8 cellular contexts compared by ENCODE assay signal in the genomic region with DNA sequence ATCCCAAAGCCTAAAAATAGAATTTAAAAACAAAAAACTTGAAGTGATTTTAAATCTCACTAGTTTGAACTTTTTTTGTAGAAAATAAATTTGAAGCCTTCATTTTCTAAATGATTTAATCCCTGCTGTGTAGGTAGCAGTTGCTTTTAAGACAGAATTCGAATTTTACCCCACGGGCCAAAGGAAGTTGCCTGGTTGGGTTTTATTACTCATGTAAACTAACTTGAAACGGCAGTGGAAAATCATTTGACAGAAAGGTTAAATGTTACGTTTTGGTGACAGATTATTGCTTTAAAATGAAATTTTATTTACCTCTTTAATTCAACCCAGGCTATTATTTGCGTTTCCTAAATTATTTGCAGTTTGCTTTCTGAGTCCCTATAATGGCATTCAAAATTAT. TPM values are rescaled to one million over a fixed set of nuclear protein-coding genes. Genes with fewer than 3 reads are reported as not detected.
DNase-seq lines count a peak whose midpoint lies in the region; ATAC-seq and TF ChIP-seq lines count a peak whose summit lies in the region.

No MANE protein-coding gene starts in this region.

- no peak for TF ChIP-seq CTCF in liver (IDR thresholded peaks at IDR 0.05; ENCODE audit: low read depth, low read length, missing input control)

- no peak for TF ChIP-seq RAD21 in liver (IDR thresholded peaks at IDR 0.05)

- H3K9me3 Mint-ChIP-seq in activated T-cell treated with anti-CD3 and anti-CD28 coated beads, Interleukin-2, amount 50 U/mL, for 4 hours, result peaks cover 3% of the 10 kb centered on the region
- peaks cover 4% of the 10 kb centered on the region for H3K9me3 Mint-ChIP-seq in activated naive CD8-positive, alpha-beta T cell (ENCODE audit: low read depth)

- no peaks in the 10 kb centered on the region for H3K9me3 ChIP-seq in liver (ENCODE audit: control insufficient read depth in 4 of 4, low read length in 3 of 4)
- H3K9me3 ChIP-seq in thymus (ENCODE audit: control insufficient read depth), result peaks cover 1% of the 10 kb centered on the region

- H3K27ac ChIP-seq in liver (ENCODE audit: low read depth in 1 of 2, low read length in 2 of 2), result peak overlapping the region; percentile 86 to 92
- H3K27ac ChIP-seq in thymus (ENCODE audit: low read depth), result peak overlapping the region; percentile 98

- H3K36me3 Mint-ChIP-seq in activated T-cell treated with anti-CD3 and anti-CD28 coated beads, Interleukin-2, amount 50 U/mL, for 4 hours (ENCODE audit: insufficient read depth), result peaks cover 9% of the 10 kb centered on the region
- H3K36me3 Mint-ChIP-seq in activated naive CD8-positive, alpha-beta T cell, result peaks cover 4% of the 10 kb centered on the region

- peak overlapping the region; percentile 95 for H3K4me3 Mint-ChIP-seq in activated T-cell treated with anti-CD3 and anti-CD28 coated beads, Interleukin-2, amount 50 U/mL, for 4 hours
- H3K4me3 Mint-ChIP-seq in activated naive CD8-positive, alpha-beta T cell, result peak overlapping the region; percentile 97

- 57% methylated on average over 5 of the region's 5 CpGs for WGBS in liver
- 33% methylated on average over 5 of the region's 5 CpGs for WGBS in thymus

- H3K27me3 ChIP-seq in liver (ENCODE audit: control insufficient read depth in 4 of 4, insufficient read depth in 4 of 4, low read length in 3 of 4) (no peaks in the 10 kb centered on the region), thymus (ENCODE audit: control insufficient read depth, insufficient read depth) (no peaks in the 10 kb centered on the region)

- no peak overlapping the region for H3K9ac ChIP-seq in liver (ENCODE audit: low read depth in 1 of 2, low read length in 2 of 2)

- ATAC-seq in activated T-cell treated with anti-CD3 and anti-CD28 coated beads, Interleukin-2, amount 50 U/mL, for 4 hours, result no peak
- ATAC-seq in GM21576 (IDR thresholded peaks at IDR 0.05; ENCODE audit: unreplicated experiment) (no peak), HG02970 (IDR thresholded peaks at IDR 0.05; ENCODE audit: low FRiP score, unreplicated experiment) (no peak)

- H3K27ac Mint-ChIP-seq in activated naive CD8-positive, alpha-beta T cell, result peak overlapping the region; percentile 99

- H3K36me3 ChIP-seq in liver (ENCODE audit: control insufficient read depth in 4 of 4, insufficient read depth in 3 of 4, low read depth in 1 of 4, low read length in 3 of 4) (no peaks in the 10 kb centered on the region), thymus (ENCODE audit: control insufficient read depth, insufficient read depth) (peaks cover 5% of the 10 kb centered on the region)

- no peaks in the 10 kb centered on the region for H3K27me3 Mint-ChIP-seq in activated T-cell treated with anti-CD3 and anti-CD28 coated beads, Interleukin-2, amount 50 U/mL, for 4 hours (ENCODE audit: low read depth)
- H3K27me3 Mint-ChIP-seq in activated naive CD8-positive, alpha-beta T cell, result no peaks in the 10 kb centered on the region

- no peak for DNase-seq in activated T-cell treated with anti-CD3 and anti-CD28 coated beads, Interleukin-2, amount 50 U/mL, for 4 hours
- no peak for DNase-seq in activated T-cell treated with anti-CD3 and anti-CD28 coated beads, Interleukin-2, amount 50 U/mL, for 48 hours
- DNase-seq in NOMO-1 treated with dmso at 0.1 percent for 144 hours (lab: John Stamatoyannopoulos, UW; ENCODE audit: unreplicated experiment), result no peak

- H3K4me3 ChIP-seq in liver (ENCODE audit: low read depth in 1 of 3, low read length in 3 of 3) (no peak overlapping the region), thymus (ENCODE audit: low read length) (peak overlapping the region; percentile 94)

- peaks cover 83% of the 10 kb centered on the region for H3K4me1 Mint-ChIP-seq in activated T-cell treated with anti-CD3 and anti-CD28 coated beads, Interleukin-2, amount 50 U/mL, for 4 hours (ENCODE audit: low read depth)
- H3K4me1 Mint-ChIP-seq in activated naive CD8-positive, alpha-beta T cell (ENCODE audit: low read depth), result peaks cover 81% of the 10 kb centered on the region

- H3K4me1 ChIP-seq in liver (ENCODE audit: control insufficient read depth in 4 of 4, insufficient read depth in 4 of 4, low read length in 3 of 4) (peaks cover 13 to 38% (median 22%) of the 10 kb centered on the region in 4 donors), thymus (ENCODE audit: control insufficient read depth, insufficient read depth, low read length) (peaks cover 24% of the 10 kb centered on the region)

TF ChIP-seq in liver, 16 proteins besides CTCF, POLR2A, EP300 and RAD21:
- TF ChIP-seq HNF4G (IDR thresholded peaks at IDR 0.05) (no peak), RXRA (IDR thresholded peaks at IDR 0.05) (no peak), EGR1 (IDR thresholded peaks at IDR 0.05; ENCODE audit: low read depth in 2 of 2) (no peak), GABPA (IDR thresholded peaks at IDR 0.05 in 1 of 2, conservative IDR thresholded peaks at IDR 0.05 in 1 of 2) (no peak), TAF1 (conservative IDR thresholded peaks at IDR 0.05) (no peak), SP1 (IDR thresholded peaks at IDR 0.05) (no peak), NR2F2 (IDR thresholded peaks at IDR 0.05) (no peak), JUND (IDR thresholded peaks at IDR 0.05) (no peak), FOXA1 (IDR thresholded peaks at IDR 0.05) (no peak), MAX (IDR thresholded peaks at IDR 0.05) (no peak), YY1 (IDR thresholded peaks at IDR 0.05) (no peak), ZBTB33 (IDR thresholded peaks at IDR 0.05) (no peak), HNF4A (conservative IDR thresholded peaks at IDR 0.05) (no peak), FOXA2 (IDR thresholded peaks at IDR 0.05) (no peak)
- TF ChIP-seq, protein P1, sequence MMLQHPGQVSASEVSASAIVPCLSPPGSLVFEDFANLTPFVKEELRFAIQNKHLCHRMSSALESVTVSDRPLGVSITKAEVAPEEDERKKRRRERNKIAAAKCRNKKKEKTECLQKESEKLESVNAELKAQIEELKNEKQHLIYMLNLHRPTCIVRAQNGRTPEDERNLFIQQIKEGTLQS (IDR thresholded peaks at IDR 0.05), result no peak
- TF ChIP-seq, protein P2, sequence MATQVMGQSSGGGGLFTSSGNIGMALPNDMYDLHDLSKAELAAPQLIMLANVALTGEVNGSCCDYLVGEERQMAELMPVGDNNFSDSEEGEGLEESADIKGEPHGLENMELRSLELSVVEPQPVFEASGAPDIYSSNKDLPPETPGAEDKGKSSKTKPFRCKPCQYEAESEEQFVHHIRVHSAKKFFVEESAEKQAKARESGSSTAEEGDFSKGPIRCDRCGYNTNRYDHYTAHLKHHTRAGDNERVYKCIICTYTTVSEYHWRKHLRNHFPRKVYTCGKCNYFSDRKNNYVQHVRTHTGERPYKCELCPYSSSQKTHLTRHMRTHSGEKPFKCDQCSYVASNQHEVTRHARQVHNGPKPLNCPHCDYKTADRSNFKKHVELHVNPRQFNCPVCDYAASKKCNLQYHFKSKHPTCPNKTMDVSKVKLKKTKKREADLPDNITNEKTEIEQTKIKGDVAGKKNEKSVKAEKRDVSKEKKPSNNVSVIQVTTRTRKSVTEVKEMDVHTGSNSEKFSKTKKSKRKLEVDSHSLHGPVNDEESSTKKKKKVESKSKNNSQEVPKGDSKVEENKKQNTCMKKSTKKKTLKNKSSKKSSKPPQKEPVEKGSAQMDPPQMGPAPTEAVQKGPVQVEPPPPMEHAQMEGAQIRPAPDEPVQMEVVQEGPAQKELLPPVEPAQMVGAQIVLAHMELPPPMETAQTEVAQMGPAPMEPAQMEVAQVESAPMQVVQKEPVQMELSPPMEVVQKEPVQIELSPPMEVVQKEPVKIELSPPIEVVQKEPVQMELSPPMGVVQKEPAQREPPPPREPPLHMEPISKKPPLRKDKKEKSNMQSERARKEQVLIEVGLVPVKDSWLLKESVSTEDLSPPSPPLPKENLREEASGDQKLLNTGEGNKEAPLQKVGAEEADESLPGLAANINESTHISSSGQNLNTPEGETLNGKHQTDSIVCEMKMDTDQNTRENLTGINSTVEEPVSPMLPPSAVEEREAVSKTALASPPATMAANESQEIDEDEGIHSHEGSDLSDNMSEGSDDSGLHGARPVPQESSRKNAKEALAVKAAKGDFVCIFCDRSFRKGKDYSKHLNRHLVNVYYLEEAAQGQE (IDR thresholded peaks at IDR 0.05), result no peak

RNA-seq across cellular contexts. Expression of gene MAPRE2, which starts 2.0 kb away (rescaled TPM):
- total RNA-seq in activated T-cell treated with anti-CD3 and anti-CD28 coated beads, Interleukin-2, amount 50 U/mL, for 4 hours, result 10 to 100 TPM; 38.3 to 41.7 (median 38.4) TPM
- 10 to 100 TPM; 11.9 to 12.8 TPM for total RNA-seq in liver
- polyA plus RNA-seq in liver, result 10 to 100 TPM in 1 of 2 donors, 1 to 10 TPM in 1; 7.9 to 10.2 TPM
- polyA plus RNA-seq in thymus, result 41.2 TPM
